ENCODE assay signal across 15 cellular contexts in genomic region chr14:95664546-95664945, GRCh38. TPM values are rescaled to one million over a fixed set of nuclear protein-coding genes. Genes with fewer than 3 reads are reported as not detected.
DNase-seq lines count a peak whose midpoint lies in the region; ATAC-seq, FAIRE-seq and TF ChIP-seq lines count a peak whose summit lies in the region.
"Had no signal": no experiment of that assay in that cellular context is flagged by ENCODE, and none has a peak within 500 bp of the region (broad histone marks: within the 10 kb centered on the region; RNA-seq: fewer than 3 reads in every experiment).

No MANE protein-coding gene starts in this region.

- no peaks in the 10 kb centered on the region for H3K36me3 ChIP-seq in lower lobe of right lung

- no peak for TF ChIP-seq POLR2A in GM12892 (IDR thresholded peaks at IDR 0.05; ENCODE audit: low read depth, low read length)

- peaks cover 23% of the 10 kb centered on the region for H3K27me3 ChIP-seq in lower lobe of right lung (ENCODE audit: low read depth)

- peak; percentile 17 for ATAC-seq in GM21786 (IDR thresholded peaks at IDR 0.05; ENCODE audit: unreplicated experiment)
- peak; percentile 38 for ATAC-seq in memory B cell (ENCODE audit: low read depth)
- ATAC-seq in lower lobe of right lung, result no peak
- no peak for ATAC-seq in SK-N-SH treated with all-trans-retinoic acid at 6 μM for 48 hours

- H3K4me3 Mint-ChIP-seq in memory B cell, result no peak overlapping the region
- H3K4me3 Mint-ChIP-seq: activated naive CD8-positive, alpha-beta T cell treated with anti-CD3 and anti-CD28 coated beads, Interleukin-2, amount 10 ng/mL, durations not matched to agents 7 days and 5 days; nephron progenitor cell had no signal

- H3K4me1 ChIP-seq in lower lobe of right lung, result no peaks in the 10 kb centered on the region

- peaks cover 28% of the 10 kb centered on the region for H3K4me1 Mint-ChIP-seq in memory B cell
- H3K4me1 Mint-ChIP-seq: activated naive CD8-positive, alpha-beta T cell treated with anti-CD3 and anti-CD28 coated beads, Interleukin-2, amount 10 ng/mL, durations not matched to agents 7 days and 5 days had no signal

- no peaks in the 10 kb centered on the region for H3K9me3 ChIP-seq in lower lobe of right lung

- H3K36me3 Mint-ChIP-seq in memory B cell, result peaks cover 1% of the 10 kb centered on the region
- H3K36me3 Mint-ChIP-seq: activated naive CD8-positive, alpha-beta T cell treated with anti-CD3 and anti-CD28 coated beads, Interleukin-2, amount 10 ng/mL, durations not matched to agents 7 days and 5 days had no signal

- DNase-seq in GM12892 (ENCODE audit: insufficient read length), result no peak
- DNase-seq in NCI-H1092 (lab: John Stamatoyannopoulos, UW), result peak; percentile 83
- no peak for DNase-seq in memory B cell (ENCODE audit: low spot score in 2 of 2)
- no peak for DNase-seq in DMS 273 treated with DMSO at 0.1 percent for 48 hours (lab: John Stamatoyannopoulos, UW)
- DNase-seq in NCI-H1436 (lab: John Stamatoyannopoulos, UW), result no peak
- no peak for DNase-seq in lower lobe of right lung
- DNase-seq: activated naive CD8-positive, alpha-beta T cell treated with anti-CD3 and anti-CD28 coated beads, Interleukin-2, amount 10 ng/mL, durations not matched to agents 7 days and 5 days; foreskin fibroblast; kidney glomerular epithelial cell; nephron progenitor cell; T-helper 2 cell had no signal

- H3K27ac ChIP-seq in lower lobe of right lung, result no peak overlapping the region

- H3K27ac Mint-ChIP-seq in memory B cell, result no peak overlapping the region
- H3K27ac Mint-ChIP-seq: activated naive CD8-positive, alpha-beta T cell treated with anti-CD3 and anti-CD28 coated beads, Interleukin-2, amount 10 ng/mL, durations not matched to agents 7 days and 5 days; nephron progenitor cell had no signal

- intact Hi-C loops in lower lobe of right lung (cut with DNase I), result no loop called here

- FAIRE-seq in GM12892 (lab: Jason Lieb, UNC), result peak; percentile 58

- TF ChIP-seq CTCF in lower lobe of right lung (IDR thresholded peaks at IDR 0.05), result no peak

- H3K9me3 Mint-ChIP-seq in memory B cell, result no peaks in the 10 kb centered on the region
- H3K9me3 Mint-ChIP-seq: activated naive CD8-positive, alpha-beta T cell treated with anti-CD3 and anti-CD28 coated beads, Interleukin-2, amount 10 ng/mL, durations not matched to agents 7 days and 5 days; nephron progenitor cell had no signal

- no peak overlapping the region for H3K4me3 ChIP-seq in lower lobe of right lung
- H3K4me3 ChIP-seq: skin epidermis had no signal

- peaks cover 47% of the 10 kb centered on the region for H3K27me3 Mint-ChIP-seq in memory B cell
- H3K27me3 Mint-ChIP-seq: activated naive CD8-positive, alpha-beta T cell treated with anti-CD3 and anti-CD28 coated beads, Interleukin-2, amount 10 ng/mL, durations not matched to agents 7 days and 5 days had no signal

TF ChIP-seq in SK-N-SH treated with all-trans-retinoic acid at 6 μM for 48 hours, 23 proteins besides CTCF, POLR2A, EP300 and RAD21:
- no peak for TF ChIP-seq ZC3H10 (CRISPR knock-in tag; IDR thresholded peaks at IDR 0.05)
- no peak for TF ChIP-seq ZFP30 (CRISPR knock-in tag; IDR thresholded peaks at IDR 0.05)
- TF ChIP-seq, protein P1, sequence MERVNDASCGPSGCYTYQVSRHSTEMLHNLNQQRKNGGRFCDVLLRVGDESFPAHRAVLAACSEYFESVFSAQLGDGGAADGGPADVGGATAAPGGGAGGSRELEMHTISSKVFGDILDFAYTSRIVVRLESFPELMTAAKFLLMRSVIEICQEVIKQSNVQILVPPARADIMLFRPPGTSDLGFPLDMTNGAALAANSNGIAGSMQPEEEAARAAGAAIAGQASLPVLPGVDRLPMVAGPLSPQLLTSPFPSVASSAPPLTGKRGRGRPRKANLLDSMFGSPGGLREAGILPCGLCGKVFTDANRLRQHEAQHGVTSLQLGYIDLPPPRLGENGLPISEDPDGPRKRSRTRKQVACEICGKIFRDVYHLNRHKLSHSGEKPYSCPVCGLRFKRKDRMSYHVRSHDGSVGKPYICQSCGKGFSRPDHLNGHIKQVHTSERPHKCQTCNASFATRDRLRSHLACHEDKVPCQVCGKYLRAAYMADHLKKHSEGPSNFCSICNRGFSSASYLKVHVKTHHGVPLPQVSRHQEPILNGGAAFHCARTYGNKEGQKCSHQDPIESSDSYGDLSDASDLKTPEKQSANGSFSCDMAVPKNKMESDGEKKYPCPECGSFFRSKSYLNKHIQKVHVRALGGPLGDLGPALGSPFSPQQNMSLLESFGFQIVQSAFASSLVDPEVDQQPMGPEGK (CRISPR knock-in tag; IDR thresholded peaks at IDR 0.05; ENCODE audit: borderline replicate concordance), result no peak
- TF ChIP-seq OSR1 (CRISPR knock-in tag; IDR thresholded peaks at IDR 0.05), result no peak
- no peak for TF ChIP-seq ZNF8 (CRISPR knock-in tag; IDR thresholded peaks at IDR 0.05)
- TF ChIP-seq RARB (CRISPR knock-in tag; IDR thresholded peaks at IDR 0.05), result no peak
- TF ChIP-seq ZFP3 (CRISPR knock-in tag; IDR thresholded peaks at IDR 0.05), result no peak

RNA-seq across cellular contexts. Expression of gene TCL1B, which starts 21.7 kb away (rescaled TPM):
- not detected for polyA plus RNA-seq in GM12892 (2012; ENCODE audit: missing spikeins)
- total RNA-seq in lower lobe of right lung, result not detected
- total RNA-seq: activated CD8-positive, alpha-beta memory T cell treated with anti-CD3 and anti-CD28 coated beads for 36 hours; activated naive CD8-positive, alpha-beta T cell treated with anti-CD3 and anti-CD28 coated beads, Interleukin-2, amount 10 ng/mL, durations not matched to agents 7 days and 5 days had no signal

RNA-seq across cellular contexts. Expression of gene TCL1A, which starts 49.4 kb away (rescaled TPM):
- polyA plus RNA-seq in GM12892 (2012; ENCODE audit: missing spikeins), result 85.8 TPM
- not detected for total RNA-seq in lower lobe of right lung
- total RNA-seq: activated CD8-positive, alpha-beta memory T cell treated with anti-CD3 and anti-CD28 coated beads for 36 hours had no signal

Comparison
In these comparisons a context has a peak if more than half of its experiments do, and no peak if none do; other contexts are left out.
1. ATAC-seq: peak in GM21786 (single experiment) and memory B cell (single experiment); none in lower lobe of right lung (0 of 2) and SK-N-SH treated with all-trans-retinoic acid at 6 μM for 48 hours (single experiment).